1 cellular context compared by ENCODE assay signal in genomic region chr9:98317134-98317857, GRCh38.
TF ChIP-seq lines count a peak whose summit lies in the region.

No MANE protein-coding gene starts in this region.

TF ChIP-seq in GM23338, 12 proteins besides CTCF, POLR2A, EP300 and RAD21 (continued from another document):
- TF ChIP-seq, protein P1, sequence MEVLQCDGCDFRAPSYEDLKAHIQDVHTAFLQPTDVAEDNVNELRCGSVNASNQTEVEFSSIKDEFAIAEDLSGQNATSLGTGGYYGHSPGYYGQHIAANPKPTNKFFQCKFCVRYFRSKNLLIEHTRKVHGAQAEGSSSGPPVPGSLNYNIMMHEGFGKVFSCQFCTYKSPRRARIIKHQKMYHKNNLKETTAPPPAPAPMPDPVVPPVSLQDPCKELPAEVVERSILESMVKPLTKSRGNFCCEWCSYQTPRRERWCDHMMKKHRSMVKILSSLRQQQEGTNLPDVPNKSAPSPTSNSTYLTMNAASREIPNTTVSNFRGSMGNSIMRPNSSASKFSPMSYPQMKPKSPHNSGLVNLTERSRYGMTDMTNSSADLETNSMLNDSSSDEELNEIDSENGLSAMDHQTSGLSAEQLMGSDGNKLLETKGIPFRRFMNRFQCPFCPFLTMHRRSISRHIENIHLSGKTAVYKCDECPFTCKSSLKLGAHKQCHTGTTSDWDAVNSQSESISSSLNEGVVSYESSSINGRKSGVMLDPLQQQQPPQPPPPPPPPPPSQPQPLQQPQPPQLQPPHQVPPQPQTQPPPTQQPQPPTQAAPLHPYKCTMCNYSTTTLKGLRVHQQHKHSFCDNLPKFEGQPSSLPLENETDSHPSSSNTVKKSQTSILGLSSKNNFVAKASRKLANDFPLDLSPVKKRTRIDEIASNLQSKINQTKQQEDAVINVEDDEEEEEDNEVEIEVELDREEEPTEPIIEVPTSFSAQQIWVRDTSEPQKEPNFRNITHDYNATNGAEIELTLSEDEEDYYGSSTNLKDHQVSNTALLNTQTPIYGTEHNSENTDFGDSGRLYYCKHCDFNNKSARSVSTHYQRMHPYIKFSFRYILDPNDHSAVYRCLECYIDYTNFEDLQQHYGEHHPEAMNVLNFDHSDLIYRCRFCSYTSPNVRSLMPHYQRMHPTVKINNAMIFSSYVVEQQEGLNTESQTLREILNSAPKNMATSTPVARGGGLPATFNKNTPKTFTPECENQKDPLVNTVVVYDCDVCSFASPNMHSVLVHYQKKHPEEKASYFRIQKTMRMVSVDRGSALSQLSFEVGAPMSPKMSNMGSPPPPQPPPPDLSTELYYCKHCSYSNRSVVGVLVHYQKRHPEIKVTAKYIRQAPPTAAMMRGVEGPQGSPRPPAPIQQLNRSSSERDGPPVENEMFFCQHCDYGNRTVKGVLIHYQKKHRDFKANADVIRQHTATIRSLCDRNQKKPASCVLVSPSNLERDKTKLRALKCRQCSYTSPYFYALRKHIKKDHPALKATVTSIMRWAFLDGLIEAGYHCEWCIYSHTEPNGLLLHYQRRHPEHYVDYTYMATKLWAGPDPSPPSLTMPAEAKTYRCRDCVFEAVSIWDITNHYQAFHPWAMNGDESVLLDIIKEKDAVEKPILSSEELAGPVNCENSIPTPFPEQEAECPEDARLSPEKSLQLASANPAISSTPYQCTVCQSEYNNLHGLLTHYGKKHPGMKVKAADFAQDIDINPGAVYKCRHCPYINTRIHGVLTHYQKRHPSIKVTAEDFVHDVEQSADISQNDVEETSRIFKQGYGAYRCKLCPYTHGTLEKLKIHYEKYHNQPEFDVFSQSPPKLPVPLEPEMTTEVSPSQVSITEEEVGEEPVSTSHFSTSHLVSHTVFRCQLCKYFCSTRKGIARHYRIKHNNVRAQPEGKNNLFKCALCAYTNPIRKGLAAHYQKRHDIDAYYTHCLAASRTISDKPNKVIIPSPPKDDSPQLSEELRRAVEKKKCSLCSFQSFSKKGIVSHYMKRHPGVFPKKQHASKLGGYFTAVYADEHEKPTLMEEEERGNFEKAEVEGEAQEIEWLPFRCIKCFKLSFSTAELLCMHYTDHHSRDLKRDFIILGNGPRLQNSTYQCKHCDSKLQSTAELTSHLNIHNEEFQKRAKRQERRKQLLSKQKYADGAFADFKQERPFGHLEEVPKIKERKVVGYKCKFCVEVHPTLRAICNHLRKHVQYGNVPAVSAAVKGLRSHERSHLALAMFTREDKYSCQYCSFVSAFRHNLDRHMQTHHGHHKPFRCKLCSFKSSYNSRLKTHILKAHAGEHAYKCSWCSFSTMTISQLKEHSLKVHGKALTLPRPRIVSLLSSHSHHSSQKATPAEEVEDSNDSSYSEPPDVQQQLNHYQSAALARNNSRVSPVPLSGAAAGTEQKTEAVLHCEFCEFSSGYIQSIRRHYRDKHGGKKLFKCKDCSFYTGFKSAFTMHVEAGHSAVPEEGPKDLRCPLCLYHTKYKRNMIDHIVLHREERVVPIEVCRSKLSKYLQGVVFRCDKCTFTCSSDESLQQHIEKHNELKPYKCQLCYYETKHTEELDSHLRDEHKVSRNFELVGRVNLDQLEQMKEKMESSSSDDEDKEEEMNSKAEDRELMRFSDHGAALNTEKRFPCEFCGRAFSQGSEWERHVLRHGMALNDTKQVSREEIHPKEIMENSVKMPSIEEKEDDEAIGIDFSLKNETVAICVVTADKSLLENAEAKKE (CRISPR knock-in tag; IDR thresholded peaks at IDR 0.05), result no peak
- TF ChIP-seq POLR2AphosphoS5 (IDR thresholded peaks at IDR 0.05; ENCODE audit: low read depth), result no peak
- TF ChIP-seq CREB1 (CRISPR knock-in tag; IDR thresholded peaks at IDR 0.05; ENCODE audit: low read depth), result no peak
- TF ChIP-seq ZNF331 (CRISPR knock-in tag; IDR thresholded peaks at IDR 0.05; ENCODE audit: low read depth), result no peak
- TF ChIP-seq JUNB (IDR thresholded peaks at IDR 0.05; ENCODE audit: unreplicated experiment), result no peak
- no peak for TF ChIP-seq EZH2 (IDR thresholded peaks at IDR 0.05; ENCODE audit: low read depth, unreplicated experiment)
- TF ChIP-seq, protein P2, sequence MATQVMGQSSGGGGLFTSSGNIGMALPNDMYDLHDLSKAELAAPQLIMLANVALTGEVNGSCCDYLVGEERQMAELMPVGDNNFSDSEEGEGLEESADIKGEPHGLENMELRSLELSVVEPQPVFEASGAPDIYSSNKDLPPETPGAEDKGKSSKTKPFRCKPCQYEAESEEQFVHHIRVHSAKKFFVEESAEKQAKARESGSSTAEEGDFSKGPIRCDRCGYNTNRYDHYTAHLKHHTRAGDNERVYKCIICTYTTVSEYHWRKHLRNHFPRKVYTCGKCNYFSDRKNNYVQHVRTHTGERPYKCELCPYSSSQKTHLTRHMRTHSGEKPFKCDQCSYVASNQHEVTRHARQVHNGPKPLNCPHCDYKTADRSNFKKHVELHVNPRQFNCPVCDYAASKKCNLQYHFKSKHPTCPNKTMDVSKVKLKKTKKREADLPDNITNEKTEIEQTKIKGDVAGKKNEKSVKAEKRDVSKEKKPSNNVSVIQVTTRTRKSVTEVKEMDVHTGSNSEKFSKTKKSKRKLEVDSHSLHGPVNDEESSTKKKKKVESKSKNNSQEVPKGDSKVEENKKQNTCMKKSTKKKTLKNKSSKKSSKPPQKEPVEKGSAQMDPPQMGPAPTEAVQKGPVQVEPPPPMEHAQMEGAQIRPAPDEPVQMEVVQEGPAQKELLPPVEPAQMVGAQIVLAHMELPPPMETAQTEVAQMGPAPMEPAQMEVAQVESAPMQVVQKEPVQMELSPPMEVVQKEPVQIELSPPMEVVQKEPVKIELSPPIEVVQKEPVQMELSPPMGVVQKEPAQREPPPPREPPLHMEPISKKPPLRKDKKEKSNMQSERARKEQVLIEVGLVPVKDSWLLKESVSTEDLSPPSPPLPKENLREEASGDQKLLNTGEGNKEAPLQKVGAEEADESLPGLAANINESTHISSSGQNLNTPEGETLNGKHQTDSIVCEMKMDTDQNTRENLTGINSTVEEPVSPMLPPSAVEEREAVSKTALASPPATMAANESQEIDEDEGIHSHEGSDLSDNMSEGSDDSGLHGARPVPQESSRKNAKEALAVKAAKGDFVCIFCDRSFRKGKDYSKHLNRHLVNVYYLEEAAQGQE (IDR thresholded peaks at IDR 0.05; ENCODE audit: unreplicated experiment), result no peak
